ENCODE assay signal across 8 cellular contexts in genomic region chr10:22712246-22712958, GRCh38. TPM values are rescaled to one million over a fixed set of nuclear protein-coding genes. Genes with fewer than 3 reads are reported as not detected.
DNase-seq lines count a peak whose midpoint lies in the region; ATAC-seq lines count a peak whose summit lies in the region.

No MANE protein-coding gene starts in this region.

- H3K27ac ChIP-seq in subcutaneous abdominal adipose tissue (ENCODE audit: low read depth, low read length), result peak overlapping the region; percentile 3

- peak; percentile 6 for DNase-seq in NCI-H446 treated with DMSO at 0.1 percent for 48 hours (lab: John Stamatoyannopoulos, UW)
- DNase-seq in NCI-H446 (lab: John Stamatoyannopoulos, UW), result no peak
- DNase-seq in activated naive CD4-positive, alpha-beta T cell treated with anti-CD3 and anti-CD28 coated beads, Interleukin-2, amount 50 U/mL, for 72 hours (ENCODE audit: low spot score in 2 of 2), result no peak
- DNase-seq in iris pigment epithelial cell (ENCODE audit: low read depth), result peak; percentile 41
- DNase-seq in NCI-H748 treated with DMSO at 0.1 percent for 48 hours (lab: John Stamatoyannopoulos, UW), result no peak
- DNase-seq in NCI-H2171 treated with DMSO at 0.1 percent for 48 hours (lab: John Stamatoyannopoulos, UW), result no peak

- peak overlapping the region; percentile 89 to 90 for H3K27ac Mint-ChIP-seq in activated naive CD4-positive, alpha-beta T cell treated with anti-CD3 and anti-CD28 coated beads, Interleukin-2, amount 50 U/mL, for 72 hours

- peaks cover 0 to 6% of the 10 kb centered on the region in 2 donors for H3K9me3 Mint-ChIP-seq in activated naive CD4-positive, alpha-beta T cell treated with anti-CD3 and anti-CD28 coated beads, Interleukin-2, amount 50 U/mL, for 72 hours

- peak overlapping the region; percentile 85 to 99 (median 95) for H3K4me3 ChIP-seq in subcutaneous abdominal adipose tissue (ENCODE audit: low read depth in 1 of 5, low read length in 5 of 5)

- H3K36me3 ChIP-seq in subcutaneous abdominal adipose tissue (ENCODE audit: control insufficient read depth in 5 of 5, insufficient read depth in 5 of 5, low read length in 5 of 5), result no peaks in the 10 kb centered on the region

- peaks cover 9 to 26% of the 10 kb centered on the region in 2 donors for H3K36me3 Mint-ChIP-seq in activated naive CD4-positive, alpha-beta T cell treated with anti-CD3 and anti-CD28 coated beads, Interleukin-2, amount 50 U/mL, for 72 hours

- ATAC-seq in activated naive CD4-positive, alpha-beta T cell treated with anti-CD3 and anti-CD28 coated beads, Interleukin-2, amount 50 U/mL, for 72 hours, result peak; percentile 12 to 58
- no peak for ATAC-seq in GM18909 (IDR thresholded peaks at IDR 0.05; ENCODE audit: poor library complexity, unreplicated experiment)

- no peaks in the 10 kb centered on the region for H3K9me3 ChIP-seq in subcutaneous abdominal adipose tissue (ENCODE audit: control insufficient read depth in 5 of 5, low read length in 5 of 5)

- no peaks in the 10 kb centered on the region for H3K27me3 ChIP-seq in subcutaneous abdominal adipose tissue (ENCODE audit: control insufficient read depth in 5 of 5, insufficient read depth in 4 of 5, low read length in 5 of 5)

- peaks cover 4 to 41% (median 30%) of the 10 kb centered on the region in 5 donors for H3K4me1 ChIP-seq in subcutaneous abdominal adipose tissue (ENCODE audit: control insufficient read depth in 5 of 5, insufficient read depth in 5 of 5, low read length in 5 of 5)

- peak overlapping the region in 3 of 5 donors; percentile 27 to 82 (median 82) for H3K9ac ChIP-seq in subcutaneous abdominal adipose tissue (ENCODE audit: low read length in 5 of 5)

RNA-seq across cellular contexts. Expression of gene PIP4K2A, which starts 2.0 kb away (rescaled TPM):
- total RNA-seq in activated naive CD4-positive, alpha-beta T cell treated with anti-CD3 and anti-CD28 coated beads, Interleukin-2, amount 50 U/mL, for 72 hours, result 100 to 1,000 TPM in 1 of 2 donors, 10 to 100 TPM in 1; 87.7 to 137 TPM

Comparison
In these comparisons a context has a peak if more than half of its experiments do, and no peak if none do; other contexts are left out.
1. DNase-seq: peak in NCI-H446 treated with DMSO at 0.1 percent for 48 hours (single experiment) and iris pigment epithelial cell (single experiment); none in NCI-H446 (0 of 2), activated naive CD4-positive, alpha-beta T cell treated with anti-CD3 and anti-CD28 coated beads, Interleukin-2, amount 50 U/mL, for 72 hours (0 of 2), NCI-H748 treated with DMSO at 0.1 percent for 48 hours (single experiment) and NCI-H2171 treated with DMSO at 0.1 percent for 48 hours (single experiment).